Comparison of ENCODE assay signal across 29 cellular contexts in the genomic region with DNA sequence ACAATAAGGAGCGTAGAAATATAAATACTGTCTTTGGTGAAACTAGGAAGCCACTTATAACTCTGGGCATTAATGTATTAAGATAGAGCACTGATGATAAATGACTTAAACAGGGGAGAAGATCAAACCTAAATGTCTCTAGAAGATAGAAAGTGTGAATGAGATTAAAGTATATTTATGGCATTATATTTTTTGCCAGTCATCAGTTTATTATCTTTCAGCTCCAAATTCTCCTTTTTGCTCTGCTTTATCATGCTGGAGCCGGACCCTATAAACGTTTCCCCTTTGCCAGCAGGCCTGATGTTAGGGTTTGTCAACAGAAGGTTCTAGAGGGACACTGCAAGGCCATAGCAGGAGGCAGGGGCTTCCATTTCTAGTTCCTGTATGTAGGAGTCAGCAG.
"Had no signal": no experiment of that assay in that cellular context is flagged by ENCODE, and none has a peak within 500 bp of the region (broad histone marks: within the 10 kb centered on the region; RNA-seq: fewer than 3 reads in every experiment).

No MANE protein-coding gene starts in this region.

- ATAC-seq: natural killer cell; psoas muscle; right cardiac atrium; sciatic nerve; stimulated activated memory B cell treated with anti-CD40 and anti-IgM and Interleukin-4, amounts not matched to agents 10 μg/mL and 1 μg/mL and 100 μg/mL, for 72 hours; stimulated activated naive CD8-positive, alpha-beta T cell treated with anti-CD3 and anti-CD28 coated beads, Interleukin-15, amount 100 ng/mL, for 72 hours; stimulated activated naive CD8-positive, alpha-beta T cell treated with anti-CD3 and anti-CD28 coated beads, Interleukin-15, Interleukin-2, amounts not matched to agents 100 U/mL and 50 U/mL, for 24 hours had no signal

- H3K4me2 ChIP-seq: neural progenitor cell, smooth muscle cell had no signal

- H3K9ac ChIP-seq: neural progenitor cell, parathyroid adenoma had no signal

- H3K79me2 ChIP-seq: parathyroid adenoma had no signal

- H3K4me1 ChIP-seq: neural progenitor cell, parathyroid adenoma, psoas muscle, spleen, thyroid gland, tibial nerve, upper lobe of left lung, vagina had no signal

- H3K9me3 ChIP-seq: ovary, psoas muscle, thoracic aorta, thyroid gland, vagina had no signal

- FAIRE-seq: urothelium cell line had no signal

- H3K27me3 ChIP-seq: neural progenitor cell, ovary, spleen, thyroid gland, tibial nerve, upper lobe of left lung, vagina had no signal

- H3K27ac ChIP-seq: neural progenitor cell, ovary, parathyroid adenoma, psoas muscle, skin epidermis, spleen, thoracic aorta, thyroid gland, tibial nerve, upper lobe of left lung, vagina had no signal

- DNase-seq: natural killer cell; occipital lobe; ovary; posterior cingulate gyrus; psoas muscle; right cardiac atrium; spleen; stimulated activated CD4-positive, alpha-beta T cell treated with anti-CD3 and anti-CD28 coated beads, Interleukin-12 subunit alpha, Interleukin-12 subunit beta, amount 100 ng/mL, for 4 hours; stimulated activated CD4-positive, alpha-beta T cell treated with anti-CD3 and anti-CD28 coated beads, Interleukin-1b, Interleukin-23, amount 100 ng/mL, for 48 hours; stimulated activated CD4-positive, alpha-beta T cell treated with anti-CD3 and anti-CD28 coated beads, Interleukin-4, amount 100 ng/mL, for 1 hour; stimulated activated CD4-positive, alpha-beta T cell treated with anti-CD3 and anti-CD28 coated beads, Interleukin-4, amount 100 ng/mL, for 4 hours; stimulated activated CD8-positive, alpha-beta memory T cell treated with anti-CD3 and anti-CD28 coated beads, Interleukin-4, amount 100 ng/mL, for 48 hours; stimulated activated naive CD4-positive, alpha-beta T cell; stimulated activated naive CD8-positive, alpha-beta T cell treated with anti-CD3 and anti-CD28 coated beads, Interleukin-15, amount 100 ng/mL, for 72 hours; stimulated activated naive CD8-positive, alpha-beta T cell treated with anti-CD3 and anti-CD28 coated beads, Interleukin-15, Interleukin-2, amounts not matched to agents 100 U/mL and 50 U/mL, for 24 hours; substantia nigra; thyroid gland; trophoblast cell; upper lobe of left lung had no signal

- H3K36me3 ChIP-seq: neural progenitor cell, ovary had no signal

- H2AFZ ChIP-seq: neural progenitor cell, parathyroid adenoma had no signal

- H3K4me3 ChIP-seq: neural progenitor cell, ovary, psoas muscle, skin epidermis, smooth muscle cell, spleen, thoracic aorta, thyroid gland, tibial nerve, upper lobe of left lung, vagina had no signal
